ENCODE assay signal across 8 cellular contexts in the genomic region with DNA sequence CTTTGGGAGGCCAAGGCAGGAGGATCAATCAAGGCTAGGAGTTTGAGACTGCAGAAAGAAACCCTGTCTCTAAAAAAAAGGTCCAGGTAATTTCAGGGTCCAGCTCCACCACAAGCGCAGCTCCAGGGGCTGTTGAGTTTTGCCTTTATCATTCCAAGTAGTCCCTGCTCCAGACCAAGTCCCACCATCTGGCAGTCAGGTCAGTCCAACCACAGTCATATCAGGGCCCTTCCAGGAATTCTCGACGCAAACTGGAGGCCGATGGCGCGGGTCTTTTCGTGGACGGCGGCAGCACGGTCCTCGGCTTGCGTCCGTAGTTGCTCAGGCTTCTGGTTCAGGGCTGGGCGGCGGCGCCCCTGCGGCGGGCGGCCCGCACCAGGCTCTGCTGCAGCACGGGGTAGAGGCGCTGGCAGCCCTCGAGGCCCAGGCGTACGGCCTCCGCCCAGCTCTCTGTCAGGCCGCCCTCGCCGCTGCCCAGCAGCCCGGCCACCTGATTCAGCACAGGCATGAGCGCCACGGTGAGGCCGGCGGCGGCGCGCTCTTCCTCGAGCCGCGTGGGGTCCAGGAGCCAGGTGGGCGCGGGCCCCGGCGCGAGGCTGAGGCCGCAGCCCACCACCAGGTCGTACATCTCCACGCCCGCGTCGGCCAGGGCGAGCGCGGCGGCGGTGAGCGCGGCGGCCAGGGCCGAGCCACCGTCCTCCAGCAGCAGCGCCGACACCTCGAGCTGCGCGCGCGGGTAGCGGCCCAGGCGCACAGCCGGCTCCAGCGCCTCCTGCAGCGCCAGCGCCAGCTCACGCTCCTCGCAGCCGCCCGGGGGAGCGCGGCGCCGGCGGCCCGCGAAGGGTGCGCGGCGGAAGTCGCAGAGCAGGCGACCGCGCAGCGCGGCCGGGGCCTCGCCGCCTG. TPM values are rescaled to one million over a fixed set of nuclear protein-coding genes. Genes with fewer than 3 reads are reported as not detected.
DNase-seq lines count a peak whose midpoint lies in the region; ATAC-seq, FAIRE-seq and TF ChIP-seq lines count a peak whose summit lies in the region.

No MANE protein-coding gene starts in this region.

- TF ChIP-seq POLR2A in lower leg skin (IDR thresholded peaks at IDR 0.05), result no peak

- TF ChIP-seq CTCF in lower leg skin (IDR thresholded peaks at IDR 0.05), result no peak
- no peak for TF ChIP-seq CTCF in D721Med (IDR thresholded peaks at IDR 0.05; ENCODE audit: insufficient read depth, missing control alignments)

- WGBS in lower leg skin, 2 donors, result 3 to 4% methylated on average over 9 to 33 of the region's 97 CpGs

- intact Hi-C loops in dendritic cell treated with granulocyte-macrophage colony-stimulating factor and Interleukin-4, amounts not matched to agents 40 ng/mL and 50 ng/mL, for 4 days (cut with micrococcal nuclease), result no loop called here
- intact Hi-C loops in lower leg skin (cut with DNase I; ENCODE audit: low total_unique reads), result no loop called here

- ATAC-seq in GM19468 (IDR thresholded peaks at IDR 0.05; ENCODE audit: extremely low read depth, unreplicated experiment), result peak; percentile 20
- peak; percentile 30 for ATAC-seq in HG03558 (IDR thresholded peaks at IDR 0.05; ENCODE audit: extremely low read depth, unreplicated experiment)
- ATAC-seq in stimulated activated naive B cell treated with anti-CD40 and anti-IgM and Interleukin-4, amounts not matched to agents 10 μg/mL and 1 μg/mL and 100 μg/mL, for 72 hours (replicated peaks), result peak; percentile 60 to 68

- peak overlapping the region; percentile 75 for H3K27ac Mint-ChIP-seq in T-helper 2 cell treated with Interferon-gamma antibody and Interleukin-4, amounts not matched to agents 5 μg/mL and 100 μg/mL, for 36 hours
- peak overlapping the region; percentile 86 for H3K27ac Mint-ChIP-seq in dendritic cell treated with granulocyte-macrophage colony-stimulating factor and Interleukin-4, amounts not matched to agents 40 ng/mL and 50 ng/mL, for 4 days
- peak overlapping the region; percentile 69 for H3K27ac Mint-ChIP-seq in stimulated activated naive B cell treated with anti-CD40 and anti-IgM and Interleukin-4, amounts not matched to agents 10 μg/mL and 1 μg/mL and 100 μg/mL, for 72 hours

- H3K4me3 ChIP-seq in lower leg skin (ENCODE audit: low read depth, poor library complexity, severe bottlenecking), result peak overlapping the region; percentile 68

- DNase-seq in D341Med (ENCODE audit: low spot score) (peak; percentile 77), lower leg skin (ENCODE audit: low spot score in 2 of 2) (peak in 1 of 2 donors; percentile 75), D721Med (ENCODE audit: insufficient read length, low spot score) (no peak)
- DNase-seq in T-helper 2 cell treated with Interferon-gamma antibody and Interleukin-4, amounts not matched to agents 5 μg/mL and 100 μg/mL, for 36 hours (ENCODE audit: low spot score), result peak; percentile 44
- DNase-seq in stimulated activated naive B cell treated with anti-CD40 and anti-IgM and Interleukin-4, amounts not matched to agents 10 μg/mL and 1 μg/mL and 100 μg/mL, for 72 hours, result no peak

- no peaks in the 10 kb centered on the region for H3K9me3 Mint-ChIP-seq in T-helper 2 cell treated with Interferon-gamma antibody and Interleukin-4, amounts not matched to agents 5 μg/mL and 100 μg/mL, for 36 hours
- H3K9me3 Mint-ChIP-seq in dendritic cell treated with granulocyte-macrophage colony-stimulating factor and Interleukin-4, amounts not matched to agents 40 ng/mL and 50 ng/mL, for 4 days, result no peaks in the 10 kb centered on the region
- no peaks in the 10 kb centered on the region for H3K9me3 Mint-ChIP-seq in stimulated activated naive B cell treated with anti-CD40 and anti-IgM and Interleukin-4, amounts not matched to agents 10 μg/mL and 1 μg/mL and 100 μg/mL, for 72 hours

- H3K4me1 Mint-ChIP-seq in T-helper 2 cell treated with Interferon-gamma antibody and Interleukin-4, amounts not matched to agents 5 μg/mL and 100 μg/mL, for 36 hours (ENCODE audit: low read depth), result peaks cover 12% of the 10 kb centered on the region
- H3K4me1 Mint-ChIP-seq in dendritic cell treated with granulocyte-macrophage colony-stimulating factor and Interleukin-4, amounts not matched to agents 40 ng/mL and 50 ng/mL, for 4 days (ENCODE audit: low read depth), result peaks cover 10% of the 10 kb centered on the region
- peaks cover 8 to 25% of the 10 kb centered on the region in 2 donors for H3K4me1 Mint-ChIP-seq in stimulated activated naive B cell treated with anti-CD40 and anti-IgM and Interleukin-4, amounts not matched to agents 10 μg/mL and 1 μg/mL and 100 μg/mL, for 72 hours

- peak overlapping the region; percentile 85 for H3K4me3 Mint-ChIP-seq in T-helper 2 cell treated with Interferon-gamma antibody and Interleukin-4, amounts not matched to agents 5 μg/mL and 100 μg/mL, for 36 hours
- peak overlapping the region; percentile 88 for H3K4me3 Mint-ChIP-seq in dendritic cell treated with granulocyte-macrophage colony-stimulating factor and Interleukin-4, amounts not matched to agents 40 ng/mL and 50 ng/mL, for 4 days
- H3K4me3 Mint-ChIP-seq in stimulated activated naive B cell treated with anti-CD40 and anti-IgM and Interleukin-4, amounts not matched to agents 10 μg/mL and 1 μg/mL and 100 μg/mL, for 72 hours, result peak overlapping the region; percentile 80 to 94

- H3K27me3 Mint-ChIP-seq in T-helper 2 cell treated with Interferon-gamma antibody and Interleukin-4, amounts not matched to agents 5 μg/mL and 100 μg/mL, for 36 hours (ENCODE audit: low read depth), result no peaks in the 10 kb centered on the region
- no peaks in the 10 kb centered on the region for H3K27me3 Mint-ChIP-seq in dendritic cell treated with granulocyte-macrophage colony-stimulating factor and Interleukin-4, amounts not matched to agents 40 ng/mL and 50 ng/mL, for 4 days
- H3K27me3 Mint-ChIP-seq in stimulated activated naive B cell treated with anti-CD40 and anti-IgM and Interleukin-4, amounts not matched to agents 10 μg/mL and 1 μg/mL and 100 μg/mL, for 72 hours, result no peaks in the 10 kb centered on the region

- H3K36me3 Mint-ChIP-seq in T-helper 2 cell treated with Interferon-gamma antibody and Interleukin-4, amounts not matched to agents 5 μg/mL and 100 μg/mL, for 36 hours (ENCODE audit: low read depth), result peaks cover 39% of the 10 kb centered on the region
- H3K36me3 Mint-ChIP-seq in dendritic cell treated with granulocyte-macrophage colony-stimulating factor and Interleukin-4, amounts not matched to agents 40 ng/mL and 50 ng/mL, for 4 days (ENCODE audit: low read depth), result peaks cover 59% of the 10 kb centered on the region
- H3K36me3 Mint-ChIP-seq in stimulated activated naive B cell treated with anti-CD40 and anti-IgM and Interleukin-4, amounts not matched to agents 10 μg/mL and 1 μg/mL and 100 μg/mL, for 72 hours, result peaks cover 27 to 34% of the 10 kb centered on the region in 2 donors

- FAIRE-seq in D721Med (lab: Jason Lieb, UNC), result no peak

RNA-seq across cellular contexts. Expression of a gene that starts 0.7 kb away (rescaled TPM):
- total RNA-seq in lower leg skin, result 10 to 100 TPM; 23.9 to 38.5 (median 31.8) TPM

RNA-seq across cellular contexts. Expression of a gene that starts 38.3 kb away (rescaled TPM):
- 10 to 100 TPM; 32.6 to 47.3 (median 40.6) TPM for total RNA-seq in lower leg skin

RNA-seq across cellular contexts. Expression of a gene that starts 48.0 kb away (rescaled TPM):
- 10 to 100 TPM; 36.9 to 53.3 (median 48.2) TPM for total RNA-seq in lower leg skin

Comparison
In these comparisons a context has a peak if more than half of its experiments do, and no peak if none do; other contexts are left out.
1. DNase-seq: peak in D341Med (single experiment) and T-helper 2 cell treated with Interferon-gamma antibody and Interleukin-4, amounts not matched to agents 5 μg/mL and 100 μg/mL, for 36 hours (single experiment); none in stimulated activated naive B cell treated with anti-CD40 and anti-IgM and Interleukin-4, amounts not matched to agents 10 μg/mL and 1 μg/mL and 100 μg/mL, for 72 hours (single experiment) and D721Med (single experiment).
2. Peak in every context shown above with its lines, with median percentiles within 50 percentile points of each other: ATAC-seq, H3K27ac Mint-ChIP-seq and H3K4me3 Mint-ChIP-seq.